In genomic region chr10:68364101-68364886, GRCh38 we compare ENCODE assay signal across 15 cellular contexts.
"Had no signal": no experiment of that assay in that cellular context is flagged by ENCODE, and none has a peak within 500 bp of the region (broad histone marks: within the 10 kb centered on the region; RNA-seq: fewer than 3 reads in every experiment).

No MANE protein-coding gene starts in this region.

- H3K4me3 ChIP-seq: cardiac muscle cell, colonic mucosa, left ventricle myocardium inferior, transverse colon had no signal

- H3K4me3 Mint-ChIP-seq: activated CD4-positive, alpha-beta memory T cell treated with anti-CD3 and anti-CD28 coated beads, Interleukin-2, amount 10 ng/mL, durations not matched to agents 7 days and 5 days; activated naive CD4-positive, alpha-beta T cell treated with anti-CD3 and anti-CD28 coated beads, Interleukin-2, amount 10 ng/mL, durations not matched to agents 7 days and 5 days; nephron had no signal

- H3K27me3 ChIP-seq: cardiac muscle cell, colonic mucosa, transverse colon had no signal

- DNase-seq: activated CD4-positive, alpha-beta memory T cell treated with anti-CD3 and anti-CD28 coated beads, Interleukin-2, amount 10 ng/mL, durations not matched to agents 7 days and 5 days; activated naive CD4-positive, alpha-beta T cell treated with anti-CD3 and anti-CD28 coated beads, Interleukin-2, amount 10 ng/mL, durations not matched to agents 7 days and 5 days; colonic mucosa; foreskin fibroblast; hippocampal formation; kidney; left ventricle myocardium inferior; mesendoderm; occipital lobe; stimulated activated CD4-positive, alpha-beta T cell treated with anti-CD3 and anti-CD28 coated beads, Interleukin-4, amount 100 ng/mL, for 1 hour; stimulated activated naive CD8-positive, alpha-beta T cell treated with anti-CD3 and anti-CD28 coated beads, Interleukin-15, Interleukin-2, amounts not matched to agents 100 U/mL and 50 U/mL, for 24 hours; transverse colon had no signal

- H3K4me1 Mint-ChIP-seq: activated naive CD4-positive, alpha-beta T cell treated with anti-CD3 and anti-CD28 coated beads, Interleukin-2, amount 10 ng/mL, durations not matched to agents 7 days and 5 days; nephron had no signal

- H3K4me1 ChIP-seq: colonic mucosa, left ventricle myocardium inferior, transverse colon had no signal

- H3K27me3 Mint-ChIP-seq: activated CD4-positive, alpha-beta memory T cell treated with anti-CD3 and anti-CD28 coated beads, Interleukin-2, amount 10 ng/mL, durations not matched to agents 7 days and 5 days; activated naive CD4-positive, alpha-beta T cell treated with anti-CD3 and anti-CD28 coated beads, Interleukin-2, amount 10 ng/mL, durations not matched to agents 7 days and 5 days had no signal

- H3K36me3 ChIP-seq: colonic mucosa had no signal

- H3K27ac Mint-ChIP-seq: activated CD4-positive, alpha-beta memory T cell treated with anti-CD3 and anti-CD28 coated beads, Interleukin-2, amount 10 ng/mL, durations not matched to agents 7 days and 5 days; activated naive CD4-positive, alpha-beta T cell treated with anti-CD3 and anti-CD28 coated beads, Interleukin-2, amount 10 ng/mL, durations not matched to agents 7 days and 5 days; activated T-helper 2 cell treated with anti-CD3 and anti-CD28 coated beads, Interferon-gamma antibody, Interleukin-2, Interleukin-4, amounts not matched to agents 10 μg/mL and 5 μg/mL and 100 μg/mL, durations not matched to agents 14 hours and 24 hours and 36 hours; nephron had no signal

- H3K9me3 Mint-ChIP-seq: activated CD4-positive, alpha-beta memory T cell treated with anti-CD3 and anti-CD28 coated beads, Interleukin-2, amount 10 ng/mL, durations not matched to agents 7 days and 5 days; activated naive CD4-positive, alpha-beta T cell treated with anti-CD3 and anti-CD28 coated beads, Interleukin-2, amount 10 ng/mL, durations not matched to agents 7 days and 5 days; activated T-helper 2 cell treated with anti-CD3 and anti-CD28 coated beads, Interferon-gamma antibody, Interleukin-2, Interleukin-4, amounts not matched to agents 10 μg/mL and 5 μg/mL and 100 μg/mL, durations not matched to agents 14 hours and 24 hours and 36 hours; nephron had no signal

- H3K9me3 ChIP-seq: colonic mucosa, left ventricle myocardium inferior, transverse colon had no signal

- H3K27ac ChIP-seq: cardiac muscle cell, colonic mucosa, left ventricle myocardium inferior, transverse colon had no signal
